8 cellular contexts compared by ENCODE assay signal in the genomic region with DNA sequence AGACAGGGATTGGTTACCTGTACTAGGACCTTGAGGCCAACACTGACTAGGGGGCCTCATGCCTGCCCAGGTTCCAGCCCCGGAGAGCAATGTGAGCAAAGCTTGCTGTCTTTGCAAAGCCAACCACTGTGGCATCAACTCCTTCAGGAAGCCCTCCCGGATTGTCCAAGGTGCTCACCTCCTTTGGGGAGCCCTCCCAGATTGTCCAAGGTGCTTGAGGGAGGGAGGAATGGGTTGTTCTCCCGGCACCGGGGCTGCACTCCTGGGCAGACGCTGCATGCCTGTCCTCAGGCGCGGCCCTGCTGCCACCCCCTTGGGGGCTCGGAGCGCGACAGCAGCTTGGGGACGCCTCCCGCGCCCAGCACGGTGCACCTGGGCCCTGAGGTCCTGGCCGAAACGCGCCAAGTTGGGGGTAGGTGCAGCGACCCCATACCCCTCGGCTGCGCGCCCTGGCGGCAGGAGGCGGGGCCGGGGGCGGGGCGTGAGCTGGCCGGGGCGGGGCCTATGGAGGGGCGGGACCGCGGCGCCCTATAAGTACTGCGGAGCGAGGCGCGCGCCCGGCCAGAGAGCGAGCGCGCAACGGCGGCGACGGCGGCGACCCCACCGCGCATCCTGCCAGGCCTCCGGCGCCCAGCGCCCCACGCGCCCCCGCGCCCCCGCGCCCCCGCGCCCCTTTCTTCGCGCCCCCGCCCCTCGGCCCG. TPM values are rescaled to one million over a fixed set of nuclear protein-coding genes. Genes with fewer than 3 reads are reported as not detected.
DNase-seq lines count a peak whose midpoint lies in the region; ATAC-seq and TF ChIP-seq lines count a peak whose summit lies in the region.

TSS of gene CD81 (plus strand) at position 560 of the 701 bp plus-strand sequence. CDS start 240 bp downstream, outside the sequence.

- H2AFZ ChIP-seq in Loucy (ENCODE audit: low read length): no peak within 1 kb of the TSS

- DNase-seq in BE2C: peak; percentile 47
- DNase-seq in activated CD8-positive, alpha-beta memory T cell treated with anti-CD3 and anti-CD28 coated beads for 48 hours (ENCODE audit: low read depth in 2 of 3, low spot score in 2 of 3): peak; percentile 32 to 72 (median 68)
- DNase-seq in midbrain (lab: John Stamatoyannopoulos, UW): peak; percentile 71
- DNase-seq in stimulated activated CD8-positive, alpha-beta memory T cell treated with anti-CD3 and anti-CD28 coated beads, Interleukin-4, amount 100 ng/mL, for 48 hours: peak; percentile 74
- DNase-seq in NCI-H2107 treated with DMSO at 0.1 percent for 48 hours (lab: John Stamatoyannopoulos, UW; ENCODE audit: unreplicated experiment): no peak

- H3K27me3 ChIP-seq in BE2C (no peaks in the 10 kb centered on the region), Loucy (ENCODE audit: insufficient read depth, low read length, poor library complexity, severe bottlenecking) (no peaks in the 10 kb centered on the region), endocrine pancreas (ENCODE audit: control insufficient read depth, insufficient read depth, low read length) (no peaks in the 10 kb centered on the region)

- H3K4me1 ChIP-seq in BE2C (no peaks in the 10 kb centered on the region), Loucy (ENCODE audit: insufficient read depth, low read length, poor library complexity, severe bottlenecking) (peaks cover 24% of the 10 kb centered on the region), endocrine pancreas (ENCODE audit: control insufficient read depth, insufficient read depth, low read length) (no peaks in the 10 kb centered on the region)

- peaks cover 46% of the 10 kb centered on the region for H3K79me2 ChIP-seq in Loucy (ENCODE audit: insufficient read depth, low read length)

- peak; percentile 48 for ATAC-seq in GM19328 (IDR thresholded peaks at IDR 0.05; ENCODE audit: unreplicated experiment)

- no peaks in the 10 kb centered on the region for H3K9me2 ChIP-seq in Loucy (replicated peaks; ENCODE audit: low read depth, low read length)

- H3K4me3 ChIP-seq in BE2C (ENCODE audit: low read depth, low read length): peak within 1 kb of the TSS; percentile 73
- peak within 1 kb of the TSS; percentile 97 for H3K4me3 ChIP-seq in Loucy (ENCODE audit: low read length, poor library complexity, severe bottlenecking)
- H3K4me3 ChIP-seq in endocrine pancreas (ENCODE audit: control insufficient read depth, insufficient read depth, low read length): peak within 1 kb of the TSS; percentile 27

- peak within 1 kb of the TSS; percentile 97 for H3K4me2 ChIP-seq in Loucy (ENCODE audit: low read depth, low read length, poor library complexity, severe bottlenecking)

- peaks cover 43% of the 10 kb centered on the region for H4K20me1 ChIP-seq in Loucy (ENCODE audit: insufficient read depth, low read length, poor library complexity, severe bottlenecking)

- TF ChIP-seq CTCF in BE2C (IDR thresholded peaks at IDR 0.05; ENCODE audit: low read depth, low read length) (no peak), Loucy (conservative IDR thresholded peaks at IDR 0.05; ENCODE audit: low read length) (no peak)

- H3K9ac ChIP-seq in Loucy (ENCODE audit: low read depth, low read length, poor library complexity, severe bottlenecking) (peak within 1 kb of the TSS; percentile 93), endocrine pancreas (ENCODE audit: control insufficient read depth, insufficient read depth, low read length) (peak within 1 kb of the TSS; percentile 90)

- no peaks in the 10 kb centered on the region for H3K9me3 ChIP-seq in BE2C
- no peaks in the 10 kb centered on the region for H3K9me3 ChIP-seq in Loucy (ENCODE audit: insufficient read depth, low read depth, low read length)
- no peaks in the 10 kb centered on the region for H3K9me3 ChIP-seq in endocrine pancreas (ENCODE audit: control insufficient read depth, low read length)

- no peaks in the 10 kb centered on the region for H3F3A ChIP-seq in Loucy (ENCODE audit: low read depth)

- no peaks in the 10 kb centered on the region; the same call in 1 of the 2 replicates for H3K36me3 ChIP-seq in BE2C
- H3K36me3 ChIP-seq in Loucy (ENCODE audit: insufficient read depth, low read length): no peaks in the 10 kb centered on the region
- H3K36me3 ChIP-seq in endocrine pancreas (ENCODE audit: control insufficient read depth, insufficient read depth, low read length): no peaks in the 10 kb centered on the region

RNA-seq across cellular contexts. Expression of gene CD81, which starts in this region (rescaled TPM):
- 739 TPM for polyA plus RNA-seq in BE2C (2012; ENCODE audit: insufficient read depth, insufficient read length, low read depth)

Comparison
In these comparisons a context has a peak if more than half of its experiments do, and no peak if none do; other contexts are left out.
1. H3K4me3 ChIP-seq: peak in every context shown above with its lines; median percentile 97 in Loucy; 73 in BE2C; 27 in endocrine pancreas.